2 cellular contexts compared by ENCODE assay signal in genomic region chr2:10103179-10103578, GRCh38.
TF ChIP-seq lines count a peak whose summit lies in the region.

No MANE protein-coding gene starts in this region.

TF ChIP-seq in HCT116, 20 proteins besides CTCF, POLR2A, EP300 and RAD21:
- TF ChIP-seq MAX (IDR thresholded peaks at IDR 0.05) (no peak), EZH2phosphoT487 (IDR thresholded peaks at IDR 0.05; ENCODE audit: borderline replicate concordance) (no peak), EGR1 (IDR thresholded peaks at IDR 0.05; ENCODE audit: low read depth) (no peak), FOSL1 (IDR thresholded peaks at IDR 0.05; ENCODE audit: low read depth) (no peak), ATF3 (IDR thresholded peaks at IDR 0.05) (no peak), SP1 (IDR thresholded peaks at IDR 0.05; ENCODE audit: low read depth) (no peak), CEBPB (IDR thresholded peaks at IDR 0.05; ENCODE audit: low read depth) (no peak), ELF1 (IDR thresholded peaks at IDR 0.05; ENCODE audit: borderline replicate concordance, low read depth) (no peak)

TF ChIP-seq in K562, 482 proteins besides CTCF, POLR2A, EP300 and RAD21 (continues in another document):
- TF ChIP-seq ZNF76 (CRISPR knock-in tag; IDR thresholded peaks at IDR 0.05; ENCODE audit: borderline replicate concordance) (no peak), CBX5 (IDR thresholded peaks at IDR 0.05; ENCODE audit: borderline replicate concordance, low read depth) (no peak), ZNF561 (CRISPR knock-in tag; conservative IDR thresholded peaks at IDR 0.05) (no peak), ADNP (tag; IDR thresholded peaks at IDR 0.05) (no peak), BCL6 (CRISPR knock-in tag; IDR thresholded peaks at IDR 0.05) (no peak), ELK3 (CRISPR knock-in tag; IDR thresholded peaks at IDR 0.05) (no peak), GABPB2 (CRISPR knock-in tag; conservative IDR thresholded peaks at IDR 0.05) (no peak), RBM25 (IDR thresholded peaks at IDR 0.05; ENCODE audit: low read depth, low read length, severe bottlenecking) (no peak), TFAM (CRISPR knock-in tag; conservative IDR thresholded peaks at IDR 0.05) (no peak), SIX5 (IDR thresholded peaks at IDR 0.05; ENCODE audit: borderline replicate concordance in 1 of 2, insufficient read depth in 1 of 2, low read depth in 1 of 2, low read length in 2 of 2) (no peak), NCOA4 (IDR thresholded peaks at IDR 0.05; ENCODE audit: partially characterized antibody) (no peak), ZFP1 (CRISPR knock-in tag; IDR thresholded peaks at IDR 0.05) (no peak), ZNF695 (CRISPR knock-in tag; IDR thresholded peaks at IDR 0.05) (no peak), ZNF592 (IDR thresholded peaks at IDR 0.05) (no peak; the same call in 1 of the 2 replicates), RAD51 (IDR thresholded peaks at IDR 0.05; ENCODE audit: borderline replicate concordance, low read depth) (peak; percentile 57), ZBTB33 (CRISPR knock-in tag; IDR thresholded peaks at IDR 0.05) (no peak), MEIS2 (IDR thresholded peaks at IDR 0.05; ENCODE audit: partially characterized antibody) (no peak), NFIC (IDR thresholded peaks at IDR 0.05) (peak; percentile 81), ZNF282 (CRISPR knock-in tag; IDR thresholded peaks at IDR 0.05) (no peak), GTF2A2 (tag; IDR thresholded peaks at IDR 0.05) (no peak), COPS2 (conservative IDR thresholded peaks at IDR 0.05) (no peak), NONO (IDR thresholded peaks at IDR 0.05; ENCODE audit: low read depth in 2 of 2, low read length in 1 of 2) (no peak), HIVEP1 (CRISPR knock-in tag; IDR thresholded peaks at IDR 0.05) (no peak), BRF1 (IDR thresholded peaks at IDR 0.05; ENCODE audit: borderline replicate concordance, extremely low read depth, insufficient read length) (no peak), ZNF316 (IDR thresholded peaks at IDR 0.05) (no peak), ZBTB7A (IDR thresholded peaks at IDR 0.05; ENCODE audit: borderline replicate concordance, control insufficient read depth, low read depth, low read length) (no peak), ATF1 (CRISPR knock-in tag; IDR thresholded peaks at IDR 0.05) (no peak), ATF1 (tag; IDR thresholded peaks at IDR 0.05) (no peak), ATF2 (CRISPR knock-in tag; IDR thresholded peaks at IDR 0.05) (no peak), DLX4 (CRISPR knock-in tag; IDR thresholded peaks at IDR 0.05) (no peak), KLF1 (tag; IDR thresholded peaks at IDR 0.05) (no peak), ZNF311 (CRISPR knock-in tag; IDR thresholded peaks at IDR 0.05) (no peak), ZNF347 (CRISPR knock-in tag; IDR thresholded peaks at IDR 0.05; ENCODE audit: low read depth) (no peak), HDAC2 (IDR thresholded peaks at IDR 0.05) (no peak), CREB3 (tag; conservative IDR thresholded peaks at IDR 0.05; ENCODE audit: low read depth) (0 out of 2 replicates have a peak, but pooled peaks have one; percentile 66), TSC22D4 (tag; IDR thresholded peaks at IDR 0.05) (no peak), TEAD1 (CRISPR knock-in tag; IDR thresholded peaks at IDR 0.05) (no peak), EP400 (IDR thresholded peaks at IDR 0.05) (no peak), BHLHE40 (IDR thresholded peaks at IDR 0.05; ENCODE audit: low read length) (peak; percentile 32; the same call in 1 of the 2 replicates), CCAR2 (IDR thresholded peaks at IDR 0.05; ENCODE audit: low read depth, low read length) (no peak), ZNF780A (CRISPR knock-in tag; IDR thresholded peaks at IDR 0.05) (no peak), ZNF75A (CRISPR knock-in tag; IDR thresholded peaks at IDR 0.05) (no peak), ZNF668 (CRISPR knock-in tag; IDR thresholded peaks at IDR 0.05) (no peak), POLR2AphosphoS5 (IDR thresholded peaks at IDR 0.05; ENCODE audit: control insufficient read depth, insufficient read depth, low read depth, low read length) (no peak), ZNF174 (CRISPR knock-in tag; IDR thresholded peaks at IDR 0.05) (no peak), MYC (IDR thresholded peaks at IDR 0.05; ENCODE audit: low read depth, low read length) (0 out of 2 replicates have a peak, but pooled peaks have one; percentile 45), MYC (CRISPR knock-in tag; IDR thresholded peaks at IDR 0.05; ENCODE audit: borderline replicate concordance, low read depth) (no peak), MTA3 (IDR thresholded peaks at IDR 0.05; ENCODE audit: borderline replicate concordance) (no peak), ARID3B (CRISPR knock-in tag; IDR thresholded peaks at IDR 0.05; ENCODE audit: borderline replicate concordance) (no peak), C11orf30 (IDR thresholded peaks at IDR 0.05; ENCODE audit: low read depth) (peak; percentile 55; the same call in 1 of the 2 replicates), CBX2 (IDR thresholded peaks at IDR 0.05; ENCODE audit: insufficient read depth, low read length, poor library complexity, severe bottlenecking) (no peak), KDM1A (IDR thresholded peaks at IDR 0.05) (no peak), USF2 (CRISPR knock-in tag; IDR thresholded peaks at IDR 0.05) (peak; percentile 52), BDP1 (IDR thresholded peaks at IDR 0.05; ENCODE audit: insufficient read depth, insufficient read length) (no peak), NFYB (IDR thresholded peaks at IDR 0.05; ENCODE audit: extremely low read depth, insufficient read length) (no peak), EZH2 (IDR thresholded peaks at IDR 0.05; ENCODE audit: borderline replicate concordance, low read depth, low read length) (no peak), NEUROD1 (IDR thresholded peaks at IDR 0.05; ENCODE audit: borderline replicate concordance, low read depth, low read length, partially characterized antibody) (no peak), FOXM1 (IDR thresholded peaks at IDR 0.05; ENCODE audit: low read depth) (no peak), FOXM1 (CRISPR knock-in tag; IDR thresholded peaks at IDR 0.05; ENCODE audit: low read depth) (no peak)
